ENCODE assay signal across 9 cellular contexts in genomic region chr9:15642369-15642962, GRCh38.
A peak's percentile ranks its signal among the peaks of the same experiment; 100 is the strongest.
DNase-seq lines count a peak whose midpoint lies in the region; ATAC-seq and TF ChIP-seq lines count a peak whose summit lies in the region.
"Had no signal": no experiment of that assay in that cellular context is flagged by ENCODE, and none has a peak within 500 bp of the region (broad histone marks: within the 10 kb centered on the region; RNA-seq: fewer than 3 reads in every experiment).

No MANE protein-coding gene starts in this region.

- H3K4me3 Mint-ChIP-seq in stimulated activated naive CD8-positive, alpha-beta T cell treated with anti-CD3 and anti-CD28 coated beads, Interleukin-15, amount 100 ng/mL, for 72 hours, result no peak overlapping the region
- H3K4me3 Mint-ChIP-seq: naive thymus-derived CD8-positive, alpha-beta T cell had no signal

- no peaks in the 10 kb centered on the region for H4K20me1 ChIP-seq in OCI-LY7 (ENCODE audit: insufficient read depth, low read length)

- no TSS peak for BruUV-seq in OCI-LY7 (replicated peaks; lab: Mats Ljungman, UMichigan)

- no peaks in the 10 kb centered on the region for H3K27me3 Mint-ChIP-seq in stimulated activated naive CD8-positive, alpha-beta T cell treated with anti-CD3 and anti-CD28 coated beads, Interleukin-15, amount 100 ng/mL, for 72 hours

- intact Hi-C loops in OCI-LY7 (cut with micrococcal nuclease; ENCODE audit: unreplicated experiment), result loop anchor here (10.0 kb wide), 1 partner anchor 248 kb away; no protein-coding TSS in a partner anchor

- H3K36me3 ChIP-seq in OCI-LY7 (ENCODE audit: insufficient read depth, low read length), result no peaks in the 10 kb centered on the region

- ATAC-seq in stimulated activated naive CD8-positive, alpha-beta T cell treated with anti-CD3 and anti-CD28 coated beads, Interleukin-15, amount 100 ng/mL, for 72 hours, result no peak
- ATAC-seq: naive thymus-derived CD8-positive, alpha-beta T cell had no signal

- H3K4me3 ChIP-seq in OCI-LY7 (ENCODE audit: low read depth, low read length, poor library complexity, severe bottlenecking) (no peak overlapping the region), epithelial cell of proximal tubule (ENCODE audit: low read depth, low read length) (no peak overlapping the region)

- DNase-seq in DMS153 treated with DMSO at 0.1 percent for 48 hours (lab: John Stamatoyannopoulos, UW; ENCODE audit: unreplicated experiment), result peak; percentile 57
- DNase-seq in HuH-7 (ENCODE audit: low spot score), result peak; percentile 10
- peak; percentile 65 for DNase-seq in OCI-LY7 (ENCODE audit: low spot score)
- peak; percentile 4 for DNase-seq in epithelial cell of proximal tubule (ENCODE audit: low read depth)
- peak; percentile 31 for DNase-seq in pons (ENCODE audit: low spot score)
- DNase-seq in stimulated activated naive CD8-positive, alpha-beta T cell treated with anti-CD3 and anti-CD28 coated beads, Interleukin-15, amount 100 ng/mL, for 72 hours, result no peak
- DNase-seq in stimulated activated CD4-positive, alpha-beta T cell treated with anti-CD3 and anti-CD28 coated beads, Interleukin-2, amount 100 ng/mL, for 24 hours, result no peak
- no peak for DNase-seq in OCI-M2 (lab: John Stamatoyannopoulos, UW; ENCODE audit: unreplicated experiment)

- no peak overlapping the region for H3K27ac Mint-ChIP-seq in stimulated activated naive CD8-positive, alpha-beta T cell treated with anti-CD3 and anti-CD28 coated beads, Interleukin-15, amount 100 ng/mL, for 72 hours
- H3K27ac Mint-ChIP-seq: naive thymus-derived CD8-positive, alpha-beta T cell had no signal

- no peak overlapping the region for H2AFZ ChIP-seq in OCI-LY7 (ENCODE audit: low read length)

- H3K9me3 Mint-ChIP-seq in stimulated activated naive CD8-positive, alpha-beta T cell treated with anti-CD3 and anti-CD28 coated beads, Interleukin-15, amount 100 ng/mL, for 72 hours, result peaks cover 5 to 7% of the 10 kb centered on the region in 2 donors

- H3K79me2 ChIP-seq in OCI-LY7 (ENCODE audit: insufficient read depth, low read depth, low read length), result no peaks in the 10 kb centered on the region

- peak; percentile 85 for TF ChIP-seq CTCF in OCI-LY7 (conservative IDR thresholded peaks at IDR 0.05; ENCODE audit: low read length)
- peak; percentile 63 for TF ChIP-seq CTCF in epithelial cell of proximal tubule (conservative IDR thresholded peaks at IDR 0.05; ENCODE audit: low read depth, low read length)

- CTCF ChIA-PET in OCI-LY7 (lab: Charles Lee; ENCODE audit: unreplicated experiment), result no interaction called here

- no peaks in the 10 kb centered on the region for H3K4me1 Mint-ChIP-seq in stimulated activated naive CD8-positive, alpha-beta T cell treated with anti-CD3 and anti-CD28 coated beads, Interleukin-15, amount 100 ng/mL, for 72 hours
- H3K4me1 Mint-ChIP-seq: naive thymus-derived CD8-positive, alpha-beta T cell had no signal

- H3K9me3 ChIP-seq in OCI-LY7 (ENCODE audit: low read length), result no peaks in the 10 kb centered on the region

- H3K4me2 ChIP-seq in OCI-LY7 (ENCODE audit: low read length), result no peak overlapping the region

- no peak overlapping the region for H3K27ac ChIP-seq in OCI-LY7 (ENCODE audit: low read depth, low read length, poor library complexity, severe bottlenecking)

- H3K9me2 ChIP-seq in OCI-LY7 (ENCODE audit: insufficient read depth, low read length), result no peaks in the 10 kb centered on the region

- H3K4me1 ChIP-seq in OCI-LY7 (ENCODE audit: insufficient read depth, low read length, poor library complexity, severe bottlenecking), result no peaks in the 10 kb centered on the region

- POLR2A ChIA-PET in OCI-LY7 (lab: Charles Lee), result no interaction called here

Comparison
In these comparisons a context has a peak if more than half of its experiments do, and no peak if none do; other contexts are left out.
1. DNase-seq: peak in DMS153 treated with DMSO at 0.1 percent for 48 hours (single experiment), HuH-7 (single experiment), OCI-LY7 (single experiment), epithelial cell of proximal tubule (single experiment) and pons (single experiment); none in stimulated activated naive CD8-positive, alpha-beta T cell treated with anti-CD3 and anti-CD28 coated beads, Interleukin-15, amount 100 ng/mL, for 72 hours (0 of 2), stimulated activated CD4-positive, alpha-beta T cell treated with anti-CD3 and anti-CD28 coated beads, Interleukin-2, amount 100 ng/mL, for 24 hours (0 of 2) and OCI-M2 (single experiment).